Comparison of ENCODE assay signal across 28 cellular contexts in genomic region chr1:205514211-205515142, GRCh38. TPM values are rescaled to one million over a fixed set of nuclear protein-coding genes. Genes with fewer than 3 reads are reported as not detected.
A peak's percentile ranks its signal among the peaks of the same experiment; 100 is the strongest.
DNase-seq lines count a peak whose midpoint lies in the region; ATAC-seq and TF ChIP-seq lines count a peak whose summit lies in the region.
"Had no signal": no experiment of that assay in that cellular context is flagged by ENCODE, and none has a peak within 500 bp of the region (broad histone marks: within the 10 kb centered on the region; RNA-seq: fewer than 3 reads in every experiment).

No MANE protein-coding gene starts in this region.

- no peak for DNase-seq in activated T-cell treated with anti-CD3 and anti-CD28 coated beads, Interleukin-2, amount 50 U/mL, for 24 hours
- DNase-seq in activated T-cell treated with anti-CD3 and anti-CD28 coated beads, Interleukin-2, amount 50 U/mL, for 72 hours = no peak
- DNase-seq in WTC11 (ENCODE audit: low spot score) = no peak
- no peak for DNase-seq in left colon
- no peak for DNase-seq in stimulated activated effector memory CD8-positive, alpha-beta T cell treated with anti-CD3 and anti-CD28 coated beads, Interleukin-12 subunit alpha, Interleukin-12 subunit beta, amount 100 ng/mL, for 72 hours (ENCODE audit: low spot score in 2 of 2)
- DNase-seq in activated gamma-delta T cell treated with Interleukin-2 at 50 U/mL for 16 hours = no peak
- DNase-seq in NCI-H2081 (lab: John Stamatoyannopoulos, UW) = no peak
- DNase-seq: 8988T; activated CD4-positive, alpha-beta T cell treated with anti-CD3 and anti-CD28 coated beads for 48 hours; cortex of kidney; DMS153; HFFc6; islet precursor cell; NCI-H1092 treated with DMSO at 0.1 percent for 48 hours; NCI-H1930; NCI-H226; nucleus accumbens; SK-N-SH; stimulated activated CD4-positive, alpha-beta T cell treated with anti-CD3 and anti-CD28 coated beads, Interleukin-2, amount 100 ng/mL, for 48 hours; T-helper 17 cell; thyroid gland had no signal

- peak overlapping the region; percentile 19 for H3K27ac Mint-ChIP-seq in activated T-cell treated with anti-CD3 and anti-CD28 coated beads, Interleukin-2, amount 50 U/mL, for 24 hours
- no peak overlapping the region for H3K27ac Mint-ChIP-seq in activated T-cell treated with anti-CD3 and anti-CD28 coated beads, Interleukin-2, amount 50 U/mL, for 72 hours
- H3K27ac Mint-ChIP-seq in WTC11 = peak overlapping the region; percentile 68; the same call in 1 of the 2 replicates
- peak overlapping the region; percentile 10 for H3K27ac Mint-ChIP-seq in stimulated activated effector memory CD8-positive, alpha-beta T cell treated with anti-CD3 and anti-CD28 coated beads, Interleukin-12 subunit alpha, Interleukin-12 subunit beta, amount 100 ng/mL, for 72 hours
- H3K27ac Mint-ChIP-seq: activated T-helper 2 cell treated with anti-CD3 and anti-CD28 coated beads, Interferon-gamma antibody, Interleukin-2, Interleukin-4, amounts not matched to agents 10 μg/mL and 5 μg/mL and 100 μg/mL, durations not matched to agents 14 hours and 24 hours and 36 hours; HFFc6; IgD-negative memory B cell; stimulated activated memory B cell treated with anti-CD40 and anti-IgM and Interleukin-4, amounts not matched to agents 10 μg/mL and 1 μg/mL and 100 μg/mL, for 72 hours; T-helper 17 cell had no signal

- no peaks in the 10 kb centered on the region for H3K9me3 Mint-ChIP-seq in activated T-cell treated with anti-CD3 and anti-CD28 coated beads, Interleukin-2, amount 50 U/mL, for 24 hours
- H3K9me3 Mint-ChIP-seq in activated T-cell treated with anti-CD3 and anti-CD28 coated beads, Interleukin-2, amount 50 U/mL, for 72 hours = no peaks in the 10 kb centered on the region
- H3K9me3 Mint-ChIP-seq in WTC11 = no peaks in the 10 kb centered on the region
- H3K9me3 Mint-ChIP-seq in stimulated activated effector memory CD8-positive, alpha-beta T cell treated with anti-CD3 and anti-CD28 coated beads, Interleukin-12 subunit alpha, Interleukin-12 subunit beta, amount 100 ng/mL, for 72 hours = no peaks in the 10 kb centered on the region
- H3K9me3 Mint-ChIP-seq: activated T-helper 2 cell treated with anti-CD3 and anti-CD28 coated beads, Interferon-gamma antibody, Interleukin-2, Interleukin-4, amounts not matched to agents 10 μg/mL and 5 μg/mL and 100 μg/mL, durations not matched to agents 14 hours and 24 hours and 36 hours; brain; HFFc6; IgD-negative memory B cell; stimulated activated memory B cell treated with anti-CD40 and anti-IgM and Interleukin-4, amounts not matched to agents 10 μg/mL and 1 μg/mL and 100 μg/mL, for 72 hours had no signal

- POLR2A ChIA-PET in WTC11 (lab: Charles Lee) = interaction anchor here (0.6 kb wide), 1 partner anchor 165 kb away, joined by 3 read pairs; no protein-coding TSS in a partner anchor

- H3K36me3 Mint-ChIP-seq in activated T-cell treated with anti-CD3 and anti-CD28 coated beads, Interleukin-2, amount 50 U/mL, for 24 hours (ENCODE audit: low read depth) = no peaks in the 10 kb centered on the region
- H3K36me3 Mint-ChIP-seq in activated T-cell treated with anti-CD3 and anti-CD28 coated beads, Interleukin-2, amount 50 U/mL, for 72 hours (ENCODE audit: insufficient read depth in 2 of 2) = no peaks in the 10 kb centered on the region
- H3K36me3 Mint-ChIP-seq in WTC11 = 0 out of 2 replicates have a peak, but pooled peaks cover 3% of the 10 kb centered on the region
- no peaks in the 10 kb centered on the region for H3K36me3 Mint-ChIP-seq in stimulated activated effector memory CD8-positive, alpha-beta T cell treated with anti-CD3 and anti-CD28 coated beads, Interleukin-12 subunit alpha, Interleukin-12 subunit beta, amount 100 ng/mL, for 72 hours
- H3K36me3 Mint-ChIP-seq: brain; stimulated activated memory B cell treated with anti-CD40 and anti-IgM and Interleukin-4, amounts not matched to agents 10 μg/mL and 1 μg/mL and 100 μg/mL, for 72 hours had no signal

- H3K4me1 Mint-ChIP-seq in activated T-cell treated with anti-CD3 and anti-CD28 coated beads, Interleukin-2, amount 50 U/mL, for 24 hours (ENCODE audit: low read depth) = peaks cover 8% of the 10 kb centered on the region
- no peaks in the 10 kb centered on the region for H3K4me1 Mint-ChIP-seq in activated T-cell treated with anti-CD3 and anti-CD28 coated beads, Interleukin-2, amount 50 U/mL, for 72 hours (ENCODE audit: low read depth)
- H3K4me1 Mint-ChIP-seq in WTC11 = peaks cover 68% of the 10 kb centered on the region
- peaks cover 15% of the 10 kb centered on the region for H3K4me1 Mint-ChIP-seq in stimulated activated effector memory CD8-positive, alpha-beta T cell treated with anti-CD3 and anti-CD28 coated beads, Interleukin-12 subunit alpha, Interleukin-12 subunit beta, amount 100 ng/mL, for 72 hours

- no peak for ATAC-seq in activated T-cell treated with anti-CD3 and anti-CD28 coated beads, Interleukin-2, amount 50 U/mL, for 72 hours (replicated peaks in 1 of 2)
- ATAC-seq in WTC11 = no peak
- peak; percentile 53 for ATAC-seq in left colon
- no peak for ATAC-seq in stimulated activated effector memory CD8-positive, alpha-beta T cell treated with anti-CD3 and anti-CD28 coated beads, Interleukin-12 subunit alpha, Interleukin-12 subunit beta, amount 100 ng/mL, for 72 hours
- ATAC-seq in GM19463 (IDR thresholded peaks at IDR 0.05; ENCODE audit: unreplicated experiment) = no peak
- ATAC-seq: gastroesophageal sphincter; stimulated activated memory B cell treated with anti-CD40 and anti-IgM and Interleukin-4, amounts not matched to agents 10 μg/mL and 1 μg/mL and 100 μg/mL, for 72 hours; T-helper 17 cell had no signal

- intact Hi-C loops in left colon (cut with DNase I, micrococcal nuclease) = no loop called here

- H3K4me3 Mint-ChIP-seq in activated T-cell treated with anti-CD3 and anti-CD28 coated beads, Interleukin-2, amount 50 U/mL, for 24 hours = no peak overlapping the region
- H3K4me3 Mint-ChIP-seq in activated T-cell treated with anti-CD3 and anti-CD28 coated beads, Interleukin-2, amount 50 U/mL, for 72 hours = no peak overlapping the region
- no peak overlapping the region for H3K4me3 Mint-ChIP-seq in WTC11
- no peak overlapping the region for H3K4me3 Mint-ChIP-seq in stimulated activated effector memory CD8-positive, alpha-beta T cell treated with anti-CD3 and anti-CD28 coated beads, Interleukin-12 subunit alpha, Interleukin-12 subunit beta, amount 100 ng/mL, for 72 hours
- H3K4me3 Mint-ChIP-seq: brain; HFFc6; IgD-negative memory B cell; stimulated activated memory B cell treated with anti-CD40 and anti-IgM and Interleukin-4, amounts not matched to agents 10 μg/mL and 1 μg/mL and 100 μg/mL, for 72 hours; T-helper 17 cell had no signal

- H3K27me3 Mint-ChIP-seq in activated T-cell treated with anti-CD3 and anti-CD28 coated beads, Interleukin-2, amount 50 U/mL, for 24 hours = peaks cover 3% of the 10 kb centered on the region
- no peaks in the 10 kb centered on the region for H3K27me3 Mint-ChIP-seq in activated T-cell treated with anti-CD3 and anti-CD28 coated beads, Interleukin-2, amount 50 U/mL, for 72 hours (ENCODE audit: low read depth)
- no peaks in the 10 kb centered on the region for H3K27me3 Mint-ChIP-seq in WTC11 (ENCODE audit: low read depth)

- CTCF ChIA-PET in WTC11 (lab: Charles Lee) = interaction anchor here (0.6 to 4.7 kb wide), 13 partner anchors 9 to 179 kb away, joined by 3 to 56 read pairs (median 7); no protein-coding TSS in a partner anchor

- no peak for TF ChIP-seq CTCF in WTC11 (IDR thresholded peaks at IDR 0.05)

TF ChIP-seq in WTC11, 78 proteins besides CTCF, POLR2A, EP300 and RAD21:
- TF ChIP-seq MAX (CRISPR knock-in tag; IDR thresholded peaks at IDR 0.05) = no peak

RNA-seq across cellular contexts. Expression of gene CDK18, which starts 10.0 kb away (rescaled TPM):
- total RNA-seq in activated T-cell treated with anti-CD3 and anti-CD28 coated beads, Interleukin-2, amount 50 U/mL, for 72 hours = 1 to 10 TPM; 2.3 to 3.3 TPM
- 62.1 to 71.9 TPM (median 64.7 TPM) in 3 replicates for total RNA-seq in WTC11 (2021)
- total RNA-seq in left colon = 10 to 100 TPM; 32.6 to 39.2 TPM

RNA-seq across cellular contexts. Expression of gene BLACAT1, which starts 58.6 kb away (rescaled TPM):
- under 1 TPM; 0.34 to 0.97 TPM for total RNA-seq in activated T-cell treated with anti-CD3 and anti-CD28 coated beads, Interleukin-2, amount 50 U/mL, for 72 hours
- total RNA-seq in WTC11 (2021) = 5.2 to 9.8 TPM (median 5.3 TPM) in 3 replicates
- under 1 TPM; 0.14 to 0.34 TPM for total RNA-seq in left colon
- total RNA-seq: activated T-helper 2 cell treated with anti-CD3 and anti-CD28 coated beads, Interferon-gamma antibody, Interleukin-2, Interleukin-4, amounts not matched to agents 10 μg/mL and 5 μg/mL and 100 μg/mL, durations not matched to agents 14 hours and 24 hours and 36 hours; gastroesophageal sphincter; HFFc6; RPMI7951 had no signal

Comparison
In these comparisons a context has a peak if more than half of its experiments do, and no peak if none do; other contexts are left out.
1. RNA of gene CDK18, which starts 10.0 kb away (total RNA-seq): 62.1 to 71.9 TPM in WTC11 and 32.6 to 39.2 TPM in left colon; 2.3 to 3.3 TPM in activated T-cell treated with anti-CD3 and anti-CD28 coated beads, Interleukin-2, amount 50 U/mL, for 72 hours; every median in the first group is over 4 times any median in the second.